8 cellular contexts compared by ENCODE assay signal in the genomic region with DNA sequence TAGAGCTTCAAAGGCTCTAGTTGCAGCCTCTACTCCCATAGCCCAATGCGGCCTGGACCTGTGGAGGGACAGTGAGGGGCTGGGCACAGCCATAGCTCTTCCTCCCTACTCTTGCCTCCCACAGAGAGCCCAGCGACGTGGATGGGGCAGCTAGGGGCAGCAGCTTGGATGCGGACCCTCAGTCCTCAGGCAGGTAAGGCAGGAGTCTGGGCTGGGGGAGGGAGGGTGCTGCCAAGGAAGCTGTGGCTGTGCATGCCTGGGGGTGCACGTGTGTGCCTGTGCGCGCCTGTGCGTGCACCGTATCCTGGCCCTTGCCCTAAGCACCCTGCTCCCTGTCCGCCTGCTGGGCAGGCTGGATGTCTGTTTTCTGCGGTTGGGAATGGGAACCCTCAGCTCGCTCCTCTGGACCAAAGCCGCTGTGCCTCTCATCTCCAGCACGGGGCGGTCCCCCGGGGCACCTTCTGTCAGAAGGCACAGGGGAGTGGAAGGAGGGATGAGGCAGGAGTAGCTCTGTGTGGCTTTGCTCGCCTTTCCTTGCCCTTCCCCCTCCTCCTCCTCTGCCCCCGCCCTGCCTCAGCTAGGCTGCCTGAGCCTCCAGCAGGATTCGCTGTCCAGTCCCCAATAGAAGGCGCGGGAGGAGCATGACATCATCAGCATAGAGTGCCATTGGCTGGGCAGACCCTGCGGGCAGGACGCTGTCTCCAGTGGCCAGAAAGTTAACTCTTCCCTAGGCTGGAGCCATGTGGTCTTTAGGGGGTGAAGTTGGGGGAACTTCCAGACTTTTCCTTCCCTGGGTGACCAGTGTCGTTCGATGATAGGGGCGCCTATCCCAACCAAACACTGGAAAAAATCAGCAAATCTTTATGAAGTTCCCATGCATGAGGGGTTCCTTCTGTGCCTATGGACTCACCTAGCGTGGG. TPM values are rescaled to one million over a fixed set of nuclear protein-coding genes. Genes with fewer than 3 reads are reported as not detected.
DNase-seq lines count a peak whose midpoint lies in the region; ATAC-seq and TF ChIP-seq lines count a peak whose summit lies in the region.

No MANE protein-coding gene starts in this region.

- TF ChIP-seq POLR2A in breast epithelium (IDR thresholded peaks at IDR 0.05), result no peak

- H3K27ac ChIP-seq in HUES6 (ENCODE audit: low read depth, low read length) (no peak overlapping the region), breast epithelium (peak overlapping the region; percentile 43 to 82)

- H3K27me3 ChIP-seq in HUES6 (ENCODE audit: control insufficient read depth, insufficient read depth, low read length) (peaks cover 42% of the 10 kb centered on the region), breast epithelium (peaks cover 0 to 7% of the 10 kb centered on the region in 2 donors)

- no peaks in the 10 kb centered on the region for H3K36me3 ChIP-seq in HUES6 (ENCODE audit: control insufficient read depth, insufficient read depth, low read length)
- no peaks in the 10 kb centered on the region for H3K36me3 ChIP-seq in breast epithelium

- ATAC-seq in HG02852 (IDR thresholded peaks at IDR 0.05; ENCODE audit: unreplicated experiment), result no peak
- no peak for ATAC-seq in HG02678 (IDR thresholded peaks at IDR 0.05; ENCODE audit: unreplicated experiment)

- H3K9ac ChIP-seq in HUES6 (ENCODE audit: low read length), result peak overlapping the region; percentile 35

- peak in 2 of 3 donors; percentile 26 to 27 for TF ChIP-seq CTCF in breast epithelium (IDR thresholded peaks at IDR 0.05)

- DNase-seq in DMS153 treated with DMSO at 0.1 percent for 48 hours (lab: John Stamatoyannopoulos, UW; ENCODE audit: unreplicated experiment), result peak; percentile 78
- DNase-seq in NOMO-1 treated with DMSO at 0.1 percent for 48 hours (lab: John Stamatoyannopoulos, UW; ENCODE audit: unreplicated experiment), result peak; percentile 85
- peak; percentile 93 to 94 for DNase-seq in breast epithelium (ENCODE audit: low spot score in 2 of 2)
- peak; percentile 89 for DNase-seq in iPS DF 4.7 (ENCODE audit: extremely low read depth, low spot score)
- DNase-seq in pulmonary artery endothelial cell (ENCODE audit: low read depth, low spot score), result peak; percentile 74

- intact Hi-C loops in breast epithelium (cut with DNase I; ENCODE audit: low total_unique reads), result no loop called here

- H3K4me1 ChIP-seq in HUES6 (ENCODE audit: control insufficient read depth, insufficient read depth, low read length) (peaks cover 38% of the 10 kb centered on the region), breast epithelium (peaks cover 3 to 8% of the 10 kb centered on the region in 2 donors)

- peak overlapping the region; percentile 56 for H3K4me3 ChIP-seq in HUES6 (ENCODE audit: low read depth, low read length)
- peak overlapping the region; percentile 8 to 62 (median 43) for H3K4me3 ChIP-seq in breast epithelium

- H3K9me3 ChIP-seq in HUES6 (ENCODE audit: control insufficient read depth, insufficient read depth, low read depth, low read length) (no peaks in the 10 kb centered on the region), breast epithelium (no peaks in the 10 kb centered on the region)

RNA-seq across cellular contexts. Expression of gene PRCD, which starts 0.8 kb away (rescaled TPM):
- total RNA-seq in breast epithelium (1 to 10 TPM; 1.5 to 7.2 (median 4.9) TPM), pulmonary artery endothelial cell (0.20 and 0.35 TPM in 2 replicates)

RNA-seq across cellular contexts. Expression of gene CYGB, which starts 3.1 kb away (rescaled TPM):
- total RNA-seq in breast epithelium (10 to 100 TPM in 2 of 3 donors, 1 to 10 TPM in 1; 5.9 to 37.4 (median 27.2) TPM), pulmonary artery endothelial cell (0.40 and 1.4 TPM in 2 replicates)

RNA-seq across cellular contexts. Expression of gene RHBDF2, which starts 39.4 kb away (rescaled TPM):
- total RNA-seq in breast epithelium, result 10 to 100 TPM; 13.4 to 35.5 (median 26.8) TPM
- total RNA-seq in pulmonary artery endothelial cell, result 14.0 and 20.6 TPM in 2 replicates

RNA-seq across cellular contexts. Expression of gene ST6GALNAC2, which starts 45.0 kb away (rescaled TPM):
- total RNA-seq in breast epithelium, result 10 to 100 TPM; 10.5 to 39.8 (median 12.0) TPM
- total RNA-seq in pulmonary artery endothelial cell, result 0.66 and 1.7 TPM in 2 replicates
